9 cellular contexts compared by ENCODE assay signal in the genomic region with DNA sequence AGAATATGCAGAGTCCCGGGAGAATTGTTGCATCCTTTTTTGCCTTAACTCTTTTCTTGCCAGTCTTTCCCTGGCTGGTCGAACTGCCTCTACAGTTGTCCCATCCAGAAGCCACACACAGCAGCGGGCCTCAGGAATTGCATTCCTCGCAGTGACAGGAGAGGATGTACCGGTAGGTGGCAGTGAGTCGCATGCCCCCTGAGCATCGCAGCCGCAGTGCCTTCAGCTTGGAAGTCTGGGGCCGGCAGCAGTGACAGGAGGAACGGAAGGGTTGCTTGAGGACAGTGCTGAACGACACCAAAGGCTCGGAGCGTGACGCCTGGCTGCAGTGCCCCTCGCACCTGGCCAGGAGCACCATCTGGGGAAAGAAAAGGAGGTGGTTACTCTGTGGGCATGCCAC. TPM values are rescaled to one million over a fixed set of nuclear protein-coding genes. Genes with fewer than 3 reads are reported as not detected.
DNase-seq lines count a peak whose midpoint lies in the region; ATAC-seq and TF ChIP-seq lines count a peak whose summit lies in the region.
"Had no signal": no experiment of that assay in that cellular context is flagged by ENCODE, and none has a peak within 500 bp of the region (broad histone marks: within the 10 kb centered on the region; RNA-seq: fewer than 3 reads in every experiment).

No MANE protein-coding gene starts in this region.

- DNase-seq in DND-41 (peak; percentile 5), NCI-H2227 (lab: John Stamatoyannopoulos, UW; ENCODE audit: unreplicated experiment) (peak; percentile 42), hepatocyte (ENCODE audit: low spot score) (peak; percentile 52), NCI-H345 treated with DMSO at 0.1 percent for 48 hours (lab: John Stamatoyannopoulos, UW; ENCODE audit: unreplicated experiment) (no peak)
- DNase-seq in activated naive CD4-positive, alpha-beta T cell treated with anti-CD3 and anti-CD28 coated beads for 36 hours: peak; percentile 44
- peak; percentile 49 for DNase-seq in stimulated activated CD4-positive, alpha-beta T cell treated with anti-CD3 and anti-CD28 coated beads, Interleukin-15, amount 100 ng/mL, for 24 hours

- intact Hi-C loops in activated naive CD4-positive, alpha-beta T cell treated with anti-CD3 and anti-CD28 coated beads for 36 hours (cut with micrococcal nuclease): no loop called here

- H2AFZ ChIP-seq in DND-41 (ENCODE audit: low read depth, low read length) (no peak overlapping the region), hepatocyte (no peak overlapping the region)

- H3K9me3 ChIP-seq in DND-41 (ENCODE audit: insufficient read depth, low read length, severe bottlenecking): no peaks in the 10 kb centered on the region
- no peaks in the 10 kb centered on the region for H3K9me3 ChIP-seq in hepatocyte (ENCODE audit: low read depth)

- H3K9me2 ChIP-seq in hepatocyte (replicated peaks; ENCODE audit: insufficient read depth): no peaks in the 10 kb centered on the region

- whole genome bisulfite sequencing in hepatocyte (ENCODE audit: low lambda C conversion rate, missing lambda C conversion rate): 49% methylated on average over 15 of the region's 15 CpGs

- H3K27me3 ChIP-seq in DND-41 (ENCODE audit: insufficient read depth, low read length, poor library complexity) (no peaks in the 10 kb centered on the region), hepatocyte (no peaks in the 10 kb centered on the region)

- H3K79me2 ChIP-seq in DND-41 (ENCODE audit: insufficient read depth, low read length) (no peaks in the 10 kb centered on the region), hepatocyte (no peaks in the 10 kb centered on the region)

- no peaks in the 10 kb centered on the region for H3K9me3 Mint-ChIP-seq in activated naive CD4-positive, alpha-beta T cell treated with anti-CD3 and anti-CD28 coated beads for 36 hours

- H3K36me3 ChIP-seq in DND-41 (ENCODE audit: insufficient read depth, low read length) (no peaks in the 10 kb centered on the region), hepatocyte (replicated peaks; ENCODE audit: insufficient read depth, low read depth) (no peaks in the 10 kb centered on the region)

- TF ChIP-seq CTCF in DND-41 (IDR thresholded peaks at IDR 0.05; ENCODE audit: borderline replicate concordance, extremely low read depth, low read length, poor library complexity, severe bottlenecking) (no peak), hepatocyte (IDR thresholded peaks at IDR 0.05; ENCODE audit: poor library complexity) (peak; percentile 36)

- H3K27ac ChIP-seq in DND-41 (ENCODE audit: low read length) (no peak overlapping the region), hepatocyte (no peak overlapping the region)
- H3K27ac ChIP-seq: epithelial cell of prostate had no signal

- H3K4me2 ChIP-seq in DND-41 (ENCODE audit: insufficient read depth, low read length): no peak overlapping the region
- H3K4me2 ChIP-seq in hepatocyte: no peak overlapping the region

- ATAC-seq in DND-41 (ENCODE audit: insufficient read depth, low read depth) (no peak), GM18909 (IDR thresholded peaks at IDR 0.05; ENCODE audit: poor library complexity, unreplicated experiment) (no peak), GM18907 (IDR thresholded peaks at IDR 0.05; ENCODE audit: unreplicated experiment) (no peak)

- H3K4me1 ChIP-seq in DND-41 (ENCODE audit: insufficient read depth, low read length) (no peaks in the 10 kb centered on the region), hepatocyte (ENCODE audit: insufficient read depth) (no peaks in the 10 kb centered on the region)

- H3K27me3 Mint-ChIP-seq in activated naive CD4-positive, alpha-beta T cell treated with anti-CD3 and anti-CD28 coated beads for 36 hours (ENCODE audit: low read depth): no peaks in the 10 kb centered on the region

- CTCF ChIA-PET in activated naive CD4-positive, alpha-beta T cell treated with anti-CD3 and anti-CD28 coated beads for 36 hours (lab: Charles Lee): interaction anchor here (1.2 to 1.6 kb wide), 3 partner anchors 9 to 76 kb away, joined by 3 to 6 read pairs (median 4); no protein-coding TSS in a partner anchor

- H3K36me3 Mint-ChIP-seq in activated naive CD4-positive, alpha-beta T cell treated with anti-CD3 and anti-CD28 coated beads for 36 hours (ENCODE audit: low read depth): no peaks in the 10 kb centered on the region

- H4K20me1 ChIP-seq in DND-41 (ENCODE audit: insufficient read depth, low read length): no peaks in the 10 kb centered on the region
- no peaks in the 10 kb centered on the region for H4K20me1 ChIP-seq in hepatocyte (ENCODE audit: insufficient read depth, poor library complexity, severe bottlenecking)

- no peak overlapping the region for H3K4me3 Mint-ChIP-seq in activated naive CD4-positive, alpha-beta T cell treated with anti-CD3 and anti-CD28 coated beads for 36 hours

- H3K4me3 ChIP-seq in DND-41 (ENCODE audit: low read depth in 1 of 2, low read length in 2 of 2) (no peak overlapping the region), hepatocyte (no peak overlapping the region)

- no peak overlapping the region for H3K27ac Mint-ChIP-seq in activated naive CD4-positive, alpha-beta T cell treated with anti-CD3 and anti-CD28 coated beads for 36 hours

- H3K9ac ChIP-seq in DND-41 (ENCODE audit: low read depth, low read length): no peak overlapping the region

- H3K4me1 Mint-ChIP-seq in activated naive CD4-positive, alpha-beta T cell treated with anti-CD3 and anti-CD28 coated beads for 36 hours (ENCODE audit: low read depth): peaks cover 2% of the 10 kb centered on the region

RNA-seq across cellular contexts. Expression of a gene that starts 23.5 kb away (rescaled TPM):
- total RNA-seq in activated naive CD4-positive, alpha-beta T cell treated with anti-CD3 and anti-CD28 coated beads for 36 hours: not detected
- 16.1 and 16.3 TPM in 2 replicates for total RNA-seq in hepatocyte
- 12.2 and 12.5 TPM in 2 replicates for polyA plus RNA-seq in hepatocyte

Comparison
In these comparisons a context has a peak if more than half of its experiments do, and no peak if none do; other contexts are left out.
1. RNA of a gene that starts 23.5 kb away (total RNA-seq): 16.1 to 16.3 TPM in hepatocyte; not detected in activated naive CD4-positive, alpha-beta T cell treated with anti-CD3 and anti-CD28 coated beads for 36 hours; every median in the first group is over 10 times any median in the second.